Comparison of ENCODE assay signal across 10 cellular contexts in the genomic region with DNA sequence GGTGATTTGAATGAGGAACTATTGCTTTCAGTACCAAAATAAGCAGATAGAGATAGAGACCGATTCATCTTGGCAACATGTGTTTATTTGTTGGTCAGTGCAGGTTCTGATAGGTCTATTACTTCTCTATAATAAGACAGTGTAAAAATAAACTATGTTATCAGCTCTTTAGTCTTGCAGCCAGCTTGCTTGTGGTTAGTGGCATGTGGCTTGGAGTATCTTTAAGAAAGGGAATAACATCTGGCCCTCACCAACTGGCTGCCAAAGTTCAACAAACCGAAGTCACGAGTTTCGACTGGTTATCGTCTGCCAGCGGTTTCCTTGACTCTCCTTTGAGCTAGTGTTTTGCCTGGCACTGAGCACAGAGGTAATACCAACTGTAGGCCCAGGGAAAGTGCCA.
A peak's percentile ranks its signal among the peaks of the same experiment; 100 is the strongest.
DNase-seq lines count a peak whose midpoint lies in the region; ATAC-seq and TF ChIP-seq lines count a peak whose summit lies in the region.
"Had no signal": no experiment of that assay in that cellular context is flagged by ENCODE, and none has a peak within 500 bp of the region (broad histone marks: within the 10 kb centered on the region; RNA-seq: fewer than 3 reads in every experiment).

No MANE protein-coding gene starts in this region.

- TF ChIP-seq CTCF in HL-60 (IDR thresholded peaks at IDR 0.05; ENCODE audit: insufficient read depth, low read length) (no peak), brain (conservative IDR thresholded peaks at IDR 0.05) (no peak), GM13976 (IDR thresholded peaks at IDR 0.05; ENCODE audit: borderline replicate concordance, control extremely low read depth, extremely low read depth, insufficient read depth, missing control alignments) (no peak)

- 0 out of 2 replicates have a peak overlapping the region, but pooled peaks have one; percentile 4 for H3K27ac ChIP-seq in HL-60 (replicated peaks)
- H3K27ac ChIP-seq: pancreas had no signal

- peak; percentile 48 for ATAC-seq in GM19468 (IDR thresholded peaks at IDR 0.05; ENCODE audit: extremely low read depth, unreplicated experiment)
- peak; percentile 79 to 83 for ATAC-seq in stimulated activated naive B cell treated with anti-CD40 and anti-IgM and Interleukin-4, amounts not matched to agents 10 μg/mL and 1 μg/mL and 100 μg/mL, for 72 hours (replicated peaks)

- in situ Hi-C loops in GM13976 (cut with MboI; ENCODE audit: low sequenced_read_pairs, unreplicated experiment), result loop anchor here (25.0 kb wide), 1 partner anchor 942 kb away; no protein-coding TSS in a partner anchor

- no peaks in the 10 kb centered on the region for H3K27me3 Mint-ChIP-seq in brain
- H3K27me3 Mint-ChIP-seq in stimulated activated naive B cell treated with anti-CD40 and anti-IgM and Interleukin-4, amounts not matched to agents 10 μg/mL and 1 μg/mL and 100 μg/mL, for 72 hours, result peaks cover 41 to 46% of the 10 kb centered on the region in 2 donors

- H3K9me3 Mint-ChIP-seq in brain, result no peaks in the 10 kb centered on the region
- H3K9me3 Mint-ChIP-seq in stimulated activated naive B cell treated with anti-CD40 and anti-IgM and Interleukin-4, amounts not matched to agents 10 μg/mL and 1 μg/mL and 100 μg/mL, for 72 hours, result no peaks in the 10 kb centered on the region

- H3K36me3 Mint-ChIP-seq in brain, result peaks cover 23% of the 10 kb centered on the region
- H3K36me3 Mint-ChIP-seq in stimulated activated naive B cell treated with anti-CD40 and anti-IgM and Interleukin-4, amounts not matched to agents 10 μg/mL and 1 μg/mL and 100 μg/mL, for 72 hours, result no peaks in the 10 kb centered on the region

- DNase-seq in HL-60 (ENCODE audit: low read depth in 1 of 2, low spot score in 1 of 2) (peak; percentile 18 to 65), GM13976 (ENCODE audit: low spot score) (no peak), AML-193 (lab: John Stamatoyannopoulos, UW) (no peak), posterior vena cava (ENCODE audit: low spot score) (no peak)
- no peak for DNase-seq in stimulated activated naive B cell treated with anti-CD40 and anti-IgM and Interleukin-4, amounts not matched to agents 10 μg/mL and 1 μg/mL and 100 μg/mL, for 72 hours
- DNase-seq in activated effector memory CD4-positive, alpha-beta T cell treated with Interleukin-2 at 50 U/mL for 16 hours, result no peak
- DNase-seq: NCI-H510A, pancreas had no signal

- intact Hi-C loops in posterior vena cava (cut with DNase I), result no loop called here

- H3K4me3 ChIP-seq in HL-60 (replicated peaks; ENCODE audit: insufficient read depth, low read length), result no peak overlapping the region
- H3K4me3 ChIP-seq: pancreas had no signal

- H3K27ac Mint-ChIP-seq in brain, result peak overlapping the region in 3 of 5 experiments; percentile 24 to 71 (median 56)
- H3K27ac Mint-ChIP-seq in stimulated activated naive B cell treated with anti-CD40 and anti-IgM and Interleukin-4, amounts not matched to agents 10 μg/mL and 1 μg/mL and 100 μg/mL, for 72 hours, result no peak overlapping the region

- peaks cover 44% of the 10 kb centered on the region for H3K4me1 Mint-ChIP-seq in brain
- peaks cover 12 to 17% of the 10 kb centered on the region in 2 donors for H3K4me1 Mint-ChIP-seq in stimulated activated naive B cell treated with anti-CD40 and anti-IgM and Interleukin-4, amounts not matched to agents 10 μg/mL and 1 μg/mL and 100 μg/mL, for 72 hours

- no peaks in the 10 kb centered on the region for H3K27me3 ChIP-seq in HL-60 (ENCODE audit: insufficient read depth, poor library complexity, severe bottlenecking)
- H3K27me3 ChIP-seq: pancreas had no signal

- no peak overlapping the region for H3K4me3 Mint-ChIP-seq in brain
- H3K4me3 Mint-ChIP-seq in stimulated activated naive B cell treated with anti-CD40 and anti-IgM and Interleukin-4, amounts not matched to agents 10 μg/mL and 1 μg/mL and 100 μg/mL, for 72 hours, result no peak overlapping the region

Comparison
In these comparisons a context has a peak if more than half of its experiments do, and no peak if none do; other contexts are left out.
1. DNase-seq: peak in HL-60 (2 of 2); none in stimulated activated naive B cell treated with anti-CD40 and anti-IgM and Interleukin-4, amounts not matched to agents 10 μg/mL and 1 μg/mL and 100 μg/mL, for 72 hours (single experiment), GM13976 (single experiment), AML-193 (0 of 2), posterior vena cava (single experiment) and activated effector memory CD4-positive, alpha-beta T cell treated with Interleukin-2 at 50 U/mL for 16 hours (single experiment).